8 cellular contexts compared by ENCODE assay signal in genomic region chr19:39125554-39126311, GRCh38. TPM values are rescaled to one million over a fixed set of nuclear protein-coding genes. Genes with fewer than 3 reads are reported as not detected.
A peak's percentile ranks its signal among the peaks of the same experiment; 100 is the strongest.
DNase-seq lines count a peak whose midpoint lies in the region; ATAC-seq, FAIRE-seq and TF ChIP-seq lines count a peak whose summit lies in the region.

PAK4 (plus strand) TSS chr19:39125786; CDS start chr19:39169554, 43,768 bp downstream.

- peak; percentile 91 to 93 for TF ChIP-seq EP300 in tibial nerve (IDR thresholded peaks at IDR 0.05)

- DNase-seq in GM12864 (ENCODE audit: low read depth) (peak; percentile 84), NCI-H1417 treated with DMSO at 0.1 percent for 48 hours (lab: John Stamatoyannopoulos, UW) (peak; percentile 89), SW480 (ENCODE audit: low spot score) (peak; percentile 99), Right ventricle myocardium inferior (ENCODE audit: missing footprints) (peak; percentile 98), pancreas (peak; percentile 96 to 99 (median 98)), tibial nerve (ENCODE audit: low spot score in 2 of 2) (peak; percentile 98)
- DNase-seq in activated naive CD8-positive, alpha-beta T cell treated with anti-CD3 and anti-CD28 coated beads, Interleukin-2, amount 50 U/mL, for 24 hours, result peak; percentile 99

- intact Hi-C loops in Right ventricle myocardium inferior (cut with DNase I), result loop anchor here (5.0 to 10.0 kb wide), 2 partner anchors 287 to 409 kb away; partner anchors contain the start of genes EID2B and PLEKHG2
- intact Hi-C loops in pancreas (cut with DNase I), result no loop called here

- H3K36me3 ChIP-seq in pancreas (no peaks in the 10 kb centered on the region), tibial nerve (no peaks in the 10 kb centered on the region)

- FAIRE-seq in pancreas (lab: Jason Lieb, UNC), result peak; percentile 96

- H3K27me3 Mint-ChIP-seq in activated naive CD8-positive, alpha-beta T cell treated with anti-CD3 and anti-CD28 coated beads, Interleukin-2, amount 50 U/mL, for 24 hours, result no peaks in the 10 kb centered on the region

- H3K9me3 ChIP-seq in pancreas (no peaks in the 10 kb centered on the region), tibial nerve (no peaks in the 10 kb centered on the region)

- TF ChIP-seq CTCF in GM12864 (IDR thresholded peaks at IDR 0.05; ENCODE audit: low read depth, low read length, missing control alignments) (no peak), pancreas (IDR thresholded peaks at IDR 0.05) (no peak), tibial nerve (IDR thresholded peaks at IDR 0.05) (peak in 2 of 5 experiments; percentile 10 to 48)

- peaks cover 18 to 33% (median 27%) of the 10 kb centered on the region in 3 donors for H3K4me1 ChIP-seq in pancreas
- peaks cover 0 to 56% (median 23%) of the 10 kb centered on the region in 4 donors for H3K4me1 ChIP-seq in tibial nerve

- H3K9me3 Mint-ChIP-seq in activated naive CD8-positive, alpha-beta T cell treated with anti-CD3 and anti-CD28 coated beads, Interleukin-2, amount 50 U/mL, for 24 hours, result no peaks in the 10 kb centered on the region

- peaks cover 31% of the 10 kb centered on the region for H3K4me1 Mint-ChIP-seq in activated naive CD8-positive, alpha-beta T cell treated with anti-CD3 and anti-CD28 coated beads, Interleukin-2, amount 50 U/mL, for 24 hours

- no peaks in the 10 kb centered on the region for H3K36me3 Mint-ChIP-seq in activated naive CD8-positive, alpha-beta T cell treated with anti-CD3 and anti-CD28 coated beads, Interleukin-2, amount 50 U/mL, for 24 hours (ENCODE audit: low read depth)

- TF ChIP-seq POLR2A in tibial nerve (IDR thresholded peaks at IDR 0.05), result peak; percentile 11 to 83

- ATAC-seq in HG02759 (IDR thresholded peaks at IDR 0.05; ENCODE audit: unreplicated experiment), result peak; percentile 95
- ATAC-seq in activated naive CD8-positive, alpha-beta T cell treated with anti-CD3 and anti-CD28 coated beads, Interleukin-2, amount 50 U/mL, for 24 hours, result peak; percentile 91
- ATAC-seq in Right ventricle myocardium inferior, result peak; percentile 100
- peak; percentile 89 to 96 (median 93) for ATAC-seq in pancreas

- H3K27ac ChIP-seq in pancreas (peak within 1 kb of the TSS; percentile 68 to 89 (median 82)), tibial nerve (peak within 1 kb of the TSS; percentile 65 to 94 (median 82))

- 0 to 1% methylated on average over 64 of the region's 64 CpGs for WGBS in pancreas, 2 donors
- WGBS in tibial nerve, 2 donors, result 1% methylated on average over 62 to 64 of the region's 64 CpGs

- peak within 1 kb of the TSS; percentile 79 for H3K4me3 ChIP-seq in GM12864 (ENCODE audit: low read depth, low read length)
- H3K4me3 ChIP-seq in pancreas, result peak within 1 kb of the TSS; percentile 78 to 94 (median 86)
- H3K4me3 ChIP-seq in tibial nerve, result peak within 1 kb of the TSS; percentile 57 to 93 (median 68)

- H3K27me3 ChIP-seq in pancreas, result no peaks in the 10 kb centered on the region
- H3K27me3 ChIP-seq in tibial nerve, result peaks cover 0 to 5% of the 10 kb centered on the region in 2 donors

- H3K4me3 Mint-ChIP-seq in activated naive CD8-positive, alpha-beta T cell treated with anti-CD3 and anti-CD28 coated beads, Interleukin-2, amount 50 U/mL, for 24 hours, result peak within 1 kb of the TSS; percentile 97

- H3K27ac Mint-ChIP-seq in activated naive CD8-positive, alpha-beta T cell treated with anti-CD3 and anti-CD28 coated beads, Interleukin-2, amount 50 U/mL, for 24 hours, result peak within 1 kb of the TSS; percentile 98

RNA-seq across cellular contexts. Expression of gene PAK4, which starts in this region (rescaled TPM):
- total RNA-seq in Right ventricle myocardium inferior (16.2 TPM), pancreas (10 to 100 TPM; 19.4 to 37.2 (median 28.5) TPM), tibial nerve (10 to 100 TPM; 22.9 to 45.1 (median 32.3) TPM)
- polyA plus RNA-seq in pancreas, result 10 to 100 TPM; 29.9 to 38.4 TPM

Comparison
In these comparisons a context has a peak if more than half of its experiments do, and no peak if none do; other contexts are left out.
1. Peak in every context shown above with its lines: DNase-seq, ATAC-seq, H3K4me3 ChIP-seq and H3K27ac ChIP-seq.